Comparison of ENCODE assay signal across 8 cellular contexts in the genomic region with DNA sequence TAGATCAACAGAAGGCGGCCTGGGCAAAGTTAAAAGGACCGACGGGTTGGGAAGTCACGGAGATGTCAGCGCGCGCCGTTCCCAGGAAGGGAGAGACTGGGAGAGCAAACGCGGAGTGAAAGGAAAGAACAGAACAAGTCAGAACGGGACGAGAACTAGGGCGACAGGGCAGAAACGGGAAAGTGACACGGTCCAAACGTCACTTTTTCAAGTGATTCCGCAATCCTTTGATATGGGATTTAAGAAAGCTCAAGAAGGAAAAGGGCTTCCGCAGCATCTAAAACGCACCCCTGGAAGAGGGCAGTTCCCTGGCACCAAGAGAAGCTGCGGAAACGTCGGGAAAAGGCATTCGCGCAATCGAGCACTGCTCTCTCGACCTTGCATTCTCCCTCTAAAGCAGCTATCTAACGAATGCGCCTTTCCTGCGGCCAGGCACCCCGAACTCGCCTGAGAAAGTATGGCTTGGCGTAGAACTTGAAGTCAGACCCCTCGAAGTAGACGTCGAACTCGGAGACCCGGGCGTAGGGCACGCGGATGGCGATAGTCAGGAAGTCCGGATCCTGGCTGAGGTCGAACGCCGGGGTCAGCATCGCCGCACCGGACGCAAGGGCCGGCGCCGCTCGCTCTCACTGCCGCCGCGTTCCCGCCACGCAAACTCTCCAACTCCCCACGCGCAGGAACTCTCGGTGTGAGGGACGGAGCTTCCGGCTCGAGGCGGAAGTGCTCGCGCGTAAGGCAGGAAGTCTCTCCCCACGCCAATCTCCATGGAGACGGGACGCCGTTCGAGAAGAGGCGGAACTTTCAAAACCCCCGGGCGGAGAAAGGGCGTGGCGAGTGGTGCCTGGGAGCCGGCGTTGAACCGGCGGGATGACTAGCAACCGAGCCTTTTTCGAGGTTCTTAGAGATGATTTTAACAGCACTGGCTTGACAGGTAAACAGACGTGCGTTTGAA. TPM values are rescaled to one million over a fixed set of nuclear protein-coding genes. Genes with fewer than 3 reads are reported as not detected.
DNase-seq lines count a peak whose midpoint lies in the region; ATAC-seq and TF ChIP-seq lines count a peak whose summit lies in the region.

A gene (minus strand): TSS at position 695 of the 952 bp plus-strand sequence. CDS start 105 bp downstream, at position 590.

- POLR2A ChIA-PET in BJ (lab: Charles Lee): interaction anchor here (0.5 to 0.6 kb wide), 2 partner anchors 287 to 558 kb away, joined by 3 to 5 read pairs; no protein-coding TSS in a partner anchor

- CTCF ChIA-PET in BJ (lab: Yijun Ruan, JAX): interaction anchor here (0.6 to 5.2 kb wide), 5 partner anchors 11 to 238 kb away, joined by 3 to 35 read pairs (median 5); no protein-coding TSS in a partner anchor

- H3K27ac ChIP-seq in coronary artery: peak within 1 kb of the TSS; percentile 58 to 81

- peak within 1 kb of the TSS; percentile 63 for H3K4me3 ChIP-seq in BJ (ENCODE audit: low read depth, low read length)
- peak within 1 kb of the TSS; percentile 84 for H3K4me3 ChIP-seq in coronary artery

- DNase-seq in BJ (ENCODE audit: low read depth): peak; percentile 70
- peak; percentile 66 for DNase-seq in GM19238 (ENCODE audit: insufficient read length, low spot score)
- DNase-seq in NCI-H526 (lab: John Stamatoyannopoulos, UW): peak; percentile 76 to 93
- peak; percentile 95 to 98 for DNase-seq in activated CD4-positive, alpha-beta T cell treated with anti-CD3 and anti-CD28 coated beads for 4 hours
- peak; percentile 94 for DNase-seq in coronary artery (ENCODE audit: low spot score)
- DNase-seq in kidney tubule cell (ENCODE audit: low spot score): peak; percentile 94
- DNase-seq in stimulated activated CD4-positive, alpha-beta T cell treated with anti-CD3 and anti-CD28 coated beads, Interleukin-1b, Interleukin-23, amount 100 ng/mL, for 1 hour (ENCODE audit: low read depth in 2 of 2): peak; percentile 76 to 93

- H3K36me3 ChIP-seq in BJ (ENCODE audit: control insufficient read depth, insufficient read depth, low read length): no peaks in the 10 kb centered on the region

- TF ChIP-seq CTCF in BJ (IDR thresholded peaks at IDR 0.05; ENCODE audit: insufficient read depth, low read depth, low read length): no peak
- no peak for TF ChIP-seq CTCF in coronary artery (IDR thresholded peaks at IDR 0.05)

- peak; percentile 97 for ATAC-seq in HG03439 (IDR thresholded peaks at IDR 0.05; ENCODE audit: unreplicated experiment)

- no peaks in the 10 kb centered on the region for H3K27me3 ChIP-seq in BJ (ENCODE audit: control insufficient read depth, insufficient read depth, low read length)

RNA-seq across cellular contexts. Expression of the gene that starts here (rescaled TPM):
- polyA plus RNA-seq in BJ (2011; rRNA removed): 9.5 and 14.3 TPM in 2 replicates
- polyA minus RNA-seq in BJ (2011; rRNA and poly(A)+ RNA removed): 5.8 and 7.0 TPM in 2 replicates

Comparison
In these comparisons a context has a peak if more than half of its experiments do, and no peak if none do; other contexts are left out.
1. Peak in every context shown above with its lines: DNase-seq, ATAC-seq, H3K4me3 ChIP-seq and H3K27ac ChIP-seq.